In genomic region chr2:69643602-69644505, GRCh38 we compare ENCODE assay signal across 8 cellular contexts. TPM values are rescaled to one million over a fixed set of nuclear protein-coding genes. Genes with fewer than 3 reads are reported as not detected.
DNase-seq lines count a peak whose midpoint lies in the region; ATAC-seq, FAIRE-seq and TF ChIP-seq lines count a peak whose summit lies in the region.

AAK1 (minus strand) TSS chr2:69643739; CDS start chr2:69643040, 699 bp downstream.

- peaks cover 26 to 78% (median 31%) of the 10 kb centered on the region in 3 donors for H3K4me1 ChIP-seq in esophagus squamous epithelium

- peak in 3 of 4 donors; percentile 25 to 90 (median 85) for TF ChIP-seq POLR2A in esophagus squamous epithelium (IDR thresholded peaks at IDR 0.05)

- H3K36me3 ChIP-seq in KOPT-K1 (ENCODE audit: insufficient read depth, low read length) (peaks cover 19% of the 10 kb centered on the region), esophagus squamous epithelium (peaks cover 0 to under 1% (median 0%) of the 10 kb centered on the region in 3 donors)

- H3K9me3 ChIP-seq in KOPT-K1 (ENCODE audit: insufficient read depth, low read length, poor library complexity, severe bottlenecking) (no peaks in the 10 kb centered on the region), esophagus squamous epithelium (no peaks in the 10 kb centered on the region)

- FAIRE-seq in RCC 7860 (lab: Jason Lieb, UNC): no peak

- H3K27ac ChIP-seq in KOPT-K1 (ENCODE audit: low read depth, low read length, poor library complexity, severe bottlenecking): peak within 1 kb of the TSS; percentile 99
- H3K27ac ChIP-seq in esophagus squamous epithelium: peak within 1 kb of the TSS; percentile 92 to 96 (median 94)

- H3K4me3 ChIP-seq in esophagus squamous epithelium: peak within 1 kb of the TSS; percentile 85 to 97 (median 92)

- peak in 2 of 6 experiments; percentile 5 to 18 for TF ChIP-seq CTCF in esophagus squamous epithelium (IDR thresholded peaks at IDR 0.05)

- 0% methylated on average over 10 to 24 of the region's 81 CpGs for WGBS in esophagus squamous epithelium, 2 donors

- no peaks in the 10 kb centered on the region for H3K27me3 ChIP-seq in esophagus squamous epithelium

- peak; percentile 45 for ATAC-seq in GM21737 (IDR thresholded peaks at IDR 0.05; ENCODE audit: unreplicated experiment)

- DNase-seq in DMS153 (lab: John Stamatoyannopoulos, UW) (peak; percentile 77), RCC 7860 (ENCODE audit: low spot score) (peak; percentile 73), activated T-helper 1 cell treated with Interleukin-2 at 50 U/mL for 16 hours (ENCODE audit: low read depth) (peak; percentile 70), esophagus squamous epithelium (lab: John Stamatoyannopoulos, UW) (peak; percentile 24), myocyte (ENCODE audit: low read depth) (peak; percentile 90)
- DNase-seq in stimulated activated CD8-positive, alpha-beta memory T cell treated with anti-CD3 and anti-CD28 coated beads, Interleukin-7, amount 100 ng/mL, for 48 hours (ENCODE audit: extremely low read depth in 1 of 2, low read depth in 1 of 2): peak; percentile 83

- intact Hi-C loops in esophagus squamous epithelium (cut with DNase I): loop anchor here (10.0 kb wide), 1 partner anchor 71 kb away; no protein-coding TSS in a partner anchor

RNA-seq across cellular contexts. Expression of gene AAK1, which starts in this region (rescaled TPM):
- 10 to 100 TPM; 28.0 to 35.5 (median 32.8) TPM for total RNA-seq in esophagus squamous epithelium
- total RNA-seq in myocyte: 28.3 and 39.0 TPM in 2 replicates
- polyA plus RNA-seq in myocyte (2012): 27.0 TPM

Comparison
In these comparisons a context has a peak if more than half of its experiments do, and no peak if none do; other contexts are left out.
1. Peak in every context shown above with its lines: DNase-seq, ATAC-seq, H3K4me3 ChIP-seq and H3K27ac ChIP-seq.
2. DNase-seq: peak in every context shown above with its lines; median percentile 90 in myocyte; 83 in stimulated activated CD8-positive, alpha-beta memory T cell treated with anti-CD3 and anti-CD28 coated beads, Interleukin-7, amount 100 ng/mL, for 48 hours; 77 in DMS153; 73 in RCC 7860; 70 in activated T-helper 1 cell treated with Interleukin-2 at 50 U/mL for 16 hours; 24 in esophagus squamous epithelium.